Comparison of ENCODE assay signal across 15 cellular contexts in genomic region chr17:17370711-17371110, GRCh38.
DNase-seq lines count a peak whose midpoint lies in the region; ATAC-seq and TF ChIP-seq lines count a peak whose summit lies in the region.
"Had no signal": no experiment of that assay in that cellular context is flagged by ENCODE, and none has a peak within 500 bp of the region (broad histone marks: within the 10 kb centered on the region; RNA-seq: fewer than 3 reads in every experiment).

No MANE protein-coding gene starts in this region.

- ATAC-seq in PC-3 (no peak), GM19452 (IDR thresholded peaks at IDR 0.05; ENCODE audit: unreplicated experiment) (no peak), HG03457 (IDR thresholded peaks at IDR 0.05; ENCODE audit: unreplicated experiment) (no peak)
- ATAC-seq: K562 had no signal

- no peak for TF ChIP-seq CTCF in Caco-2 (IDR thresholded peaks at IDR 0.05; ENCODE audit: insufficient read depth in 1 of 2, low read depth in 1 of 2, low read length in 1 of 2, severe bottlenecking in 1 of 2, unreplicated experiment in 1 of 2)
- no peak for TF ChIP-seq CTCF in PC-3 (conservative IDR thresholded peaks at IDR 0.05; ENCODE audit: low read depth, low read length)
- TF ChIP-seq CTCF in hepatocyte (IDR thresholded peaks at IDR 0.05; ENCODE audit: poor library complexity) = no peak
- TF ChIP-seq CTCF in thyroid gland (IDR thresholded peaks at IDR 0.05) = no peak
- no peak for TF ChIP-seq CTCF in GM10266 (IDR thresholded peaks at IDR 0.05; ENCODE audit: control insufficient read depth, insufficient read depth, low read depth, missing control alignments)

- peaks cover 38% of the 10 kb centered on the region for H3K4me1 Mint-ChIP-seq in Caco-2 (ENCODE audit: low read depth, unreplicated experiment)
- H3K4me1 Mint-ChIP-seq: B cell, H9 had no signal

- H3K36me3 ChIP-seq in Caco-2 (ENCODE audit: control insufficient read depth, insufficient read depth, low read length) (no peaks in the 10 kb centered on the region), PC-3 (ENCODE audit: low read depth, low read length) (no peaks in the 10 kb centered on the region), hepatocyte (replicated peaks; ENCODE audit: insufficient read depth, low read depth) (no peaks in the 10 kb centered on the region), thyroid gland (no peaks in the 10 kb centered on the region)

- no peak for TF ChIP-seq POLR2A in thyroid gland (IDR thresholded peaks at IDR 0.05)

- H2AFZ ChIP-seq in PC-3 (ENCODE audit: low read length) = no peak overlapping the region
- H2AFZ ChIP-seq in hepatocyte = no peak overlapping the region

- 92% methylated on average over 6 of the region's 6 CpGs for WGBS in hepatocyte (ENCODE audit: low lambda C conversion rate, missing lambda C conversion rate)
- WGBS in thyroid gland, 2 donors = 95 to 96% methylated on average over 2 to 6 of the region's 6 CpGs

- H3K27me3 ChIP-seq in Caco-2 (replicated peaks; ENCODE audit: control insufficient read depth, insufficient read depth, low read length) = no peaks in the 10 kb centered on the region
- H3K27me3 ChIP-seq in PC-3 (ENCODE audit: low read length) = no peaks in the 10 kb centered on the region
- no peaks in the 10 kb centered on the region for H3K27me3 ChIP-seq in hepatocyte
- no peaks in the 10 kb centered on the region for H3K27me3 ChIP-seq in thyroid gland

- CTCF ChIA-PET in Caco-2 (lab: Charles Lee) (interaction anchor here (0.8 to 2.2 kb wide), 5 partner anchors 16 to 272 kb away, joined by 3 to 12 read pairs (median 4); partner anchors contain the start of gene RASD1), PC-3 (lab: Charles Lee) (no interaction called here)

- no peaks in the 10 kb centered on the region for H3F3A ChIP-seq in PC-3 (ENCODE audit: low read length, unreplicated experiment)

- peaks cover 42% of the 10 kb centered on the region for H3K4me1 ChIP-seq in Caco-2
- peaks cover 10% of the 10 kb centered on the region for H3K4me1 ChIP-seq in PC-3 (ENCODE audit: insufficient read depth, low read length)
- peaks cover 7% of the 10 kb centered on the region for H3K4me1 ChIP-seq in hepatocyte (ENCODE audit: insufficient read depth)
- H3K4me1 ChIP-seq in thyroid gland = peaks cover 4 to 35% of the 10 kb centered on the region in 2 donors

- DNase-seq in Caco-2 (no peak), PC-3 (no peak), hepatocyte (ENCODE audit: low spot score) (no peak), thyroid gland (no peak), GM10266 (ENCODE audit: extremely low spot score) (no peak)
- DNase-seq: C1 segment of cervical spinal cord; CD4-positive, alpha-beta T cell; GF-D8; GOT3; H9; Karpas-422 had no signal

- H3K9me2 ChIP-seq in PC-3 (replicated peaks; ENCODE audit: low read length) (no peaks in the 10 kb centered on the region), hepatocyte (replicated peaks; ENCODE audit: insufficient read depth) (no peaks in the 10 kb centered on the region)

- H3K79me2 ChIP-seq in PC-3 (ENCODE audit: low read length) (no peaks in the 10 kb centered on the region), hepatocyte (no peaks in the 10 kb centered on the region)

- peaks cover 6% of the 10 kb centered on the region for H3K36me3 Mint-ChIP-seq in Caco-2 (ENCODE audit: insufficient read depth, unreplicated experiment)

- H3K9me3 ChIP-seq in Caco-2 (no peaks in the 10 kb centered on the region), PC-3 (ENCODE audit: low read length) (no peaks in the 10 kb centered on the region), hepatocyte (ENCODE audit: low read depth) (no peaks in the 10 kb centered on the region), thyroid gland (no peaks in the 10 kb centered on the region)

- H3K27ac ChIP-seq in PC-3 (ENCODE audit: low read length) = peak overlapping the region; percentile 64
- H3K27ac ChIP-seq in hepatocyte = peak overlapping the region; percentile 56
- peak overlapping the region; percentile 69 to 84 (median 80) for H3K27ac ChIP-seq in thyroid gland

- H3K4me2 ChIP-seq in PC-3 (ENCODE audit: low read length) = no peak overlapping the region
- H3K4me2 ChIP-seq in hepatocyte = no peak overlapping the region

- H3K4me3 ChIP-seq in Caco-2 (ENCODE audit: low read depth, low read length) = no peak overlapping the region
- no peak overlapping the region for H3K4me3 ChIP-seq in PC-3 (ENCODE audit: low read length)
- no peak overlapping the region for H3K4me3 ChIP-seq in hepatocyte
- H3K4me3 ChIP-seq in thyroid gland (replicated peaks in 1 of 3) = no peak overlapping the region
- H3K4me3 ChIP-seq: K562 had no signal

- H4K20me1 ChIP-seq in PC-3 (ENCODE audit: low read length) = no peaks in the 10 kb centered on the region
- no peaks in the 10 kb centered on the region for H4K20me1 ChIP-seq in hepatocyte (ENCODE audit: insufficient read depth, poor library complexity, severe bottlenecking)

- H3K4me3 Mint-ChIP-seq in Caco-2 (ENCODE audit: unreplicated experiment) = peak overlapping the region; percentile 35
- H3K4me3 Mint-ChIP-seq: B cell; CD4-positive, alpha-beta T cell; H9 had no signal

- H3K27ac Mint-ChIP-seq in Caco-2 (ENCODE audit: unreplicated experiment) = peak overlapping the region; percentile 93
- H3K27ac Mint-ChIP-seq: B cell; CD4-positive, alpha-beta T cell; H9 had no signal

- BruUV-seq in Caco-2 (replicated peaks; lab: Mats Ljungman, UMichigan) (no TSS peak), PC-3 (replicated peaks; lab: Mats Ljungman, UMichigan) (no TSS peak)

- H3K27me3 Mint-ChIP-seq in Caco-2 (ENCODE audit: insufficient read depth, unreplicated experiment) = no peaks in the 10 kb centered on the region
- H3K27me3 Mint-ChIP-seq: CD4-positive, alpha-beta T cell had no signal

- POLR2A ChIA-PET in Caco-2 (lab: Charles Lee) (interaction anchor here (0.6 to 1.2 kb wide), 2 partner anchors 126 to 465 kb away, joined by 4 to 5 read pairs; partner anchors contain the start of gene RASD1), PC-3 (lab: Charles Lee; ENCODE audit: unreplicated experiment) (no interaction called here)

- intact Hi-C loops in Caco-2 (cut with micrococcal nuclease; ENCODE audit: unreplicated experiment) (no loop called here), PC-3 (cut with micrococcal nuclease) (no loop called here), thyroid gland (cut with DNase I) (no loop called here)

- no peaks in the 10 kb centered on the region for H3K9me3 Mint-ChIP-seq in Caco-2 (ENCODE audit: unreplicated experiment)
- H3K9me3 Mint-ChIP-seq: CD4-positive, alpha-beta T cell; H9 had no signal

- peak overlapping the region; percentile 1; the same call in 1 of the 2 replicates for H3K9ac ChIP-seq in PC-3 (ENCODE audit: low read length)
